ENCODE assay signal across 1 cellular context in genomic region chr3:25438791-25439555, GRCh38.
TF ChIP-seq lines count a peak whose summit lies in the region.

No MANE protein-coding gene starts in this region.

TF ChIP-seq in HepG2, 621 proteins besides CTCF, POLR2A, EP300 and RAD21:
- TF ChIP-seq ATF7 (IDR thresholded peaks at IDR 0.05) (no peak), ATF7 (CRISPR knock-in tag; IDR thresholded peaks at IDR 0.05) (no peak), ZNF260 (CRISPR knock-in tag; IDR thresholded peaks at IDR 0.05; ENCODE audit: borderline replicate concordance, low read depth) (no peak), AGO2 (optimal IDR thresholded peaks at IDR 0.05; ENCODE audit: low read depth, low read length) (no peak), ZNF574 (CRISPR knock-in tag; IDR thresholded peaks at IDR 0.05) (no peak), FOXA3 (CRISPR knock-in tag; IDR thresholded peaks at IDR 0.05) (no peak), ZNF674 (CRISPR knock-in tag; IDR thresholded peaks at IDR 0.05; ENCODE audit: low read depth) (no peak), YEATS2 (CRISPR knock-in tag; IDR thresholded peaks at IDR 0.05; ENCODE audit: borderline replicate concordance) (no peak), MIER2 (CRISPR knock-in tag; IDR thresholded peaks at IDR 0.05) (no peak), HDAC6 (IDR thresholded peaks at IDR 0.05; ENCODE audit: low read depth, low read length) (no peak), IKZF5 (CRISPR knock-in tag; IDR thresholded peaks at IDR 0.05) (no peak), TFDP2 (CRISPR knock-in tag; IDR thresholded peaks at IDR 0.05) (no peak)
- TF ChIP-seq, protein P1, sequence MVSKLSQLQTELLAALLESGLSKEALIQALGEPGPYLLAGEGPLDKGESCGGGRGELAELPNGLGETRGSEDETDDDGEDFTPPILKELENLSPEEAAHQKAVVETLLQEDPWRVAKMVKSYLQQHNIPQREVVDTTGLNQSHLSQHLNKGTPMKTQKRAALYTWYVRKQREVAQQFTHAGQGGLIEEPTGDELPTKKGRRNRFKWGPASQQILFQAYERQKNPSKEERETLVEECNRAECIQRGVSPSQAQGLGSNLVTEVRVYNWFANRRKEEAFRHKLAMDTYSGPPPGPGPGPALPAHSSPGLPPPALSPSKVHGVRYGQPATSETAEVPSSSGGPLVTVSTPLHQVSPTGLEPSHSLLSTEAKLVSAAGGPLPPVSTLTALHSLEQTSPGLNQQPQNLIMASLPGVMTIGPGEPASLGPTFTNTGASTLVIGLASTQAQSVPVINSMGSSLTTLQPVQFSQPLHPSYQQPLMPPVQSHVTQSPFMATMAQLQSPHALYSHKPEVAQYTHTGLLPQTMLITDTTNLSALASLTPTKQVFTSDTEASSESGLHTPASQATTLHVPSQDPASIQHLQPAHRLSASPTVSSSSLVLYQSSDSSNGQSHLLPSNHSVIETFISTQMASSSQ (IDR thresholded peaks at IDR 0.05; ENCODE audit: low read depth): no peak
- TF ChIP-seq, protein P1 (CRISPR knock-in tag; IDR thresholded peaks at IDR 0.05; ENCODE audit: borderline replicate concordance): no peak
- TF ChIP-seq, protein P2, sequence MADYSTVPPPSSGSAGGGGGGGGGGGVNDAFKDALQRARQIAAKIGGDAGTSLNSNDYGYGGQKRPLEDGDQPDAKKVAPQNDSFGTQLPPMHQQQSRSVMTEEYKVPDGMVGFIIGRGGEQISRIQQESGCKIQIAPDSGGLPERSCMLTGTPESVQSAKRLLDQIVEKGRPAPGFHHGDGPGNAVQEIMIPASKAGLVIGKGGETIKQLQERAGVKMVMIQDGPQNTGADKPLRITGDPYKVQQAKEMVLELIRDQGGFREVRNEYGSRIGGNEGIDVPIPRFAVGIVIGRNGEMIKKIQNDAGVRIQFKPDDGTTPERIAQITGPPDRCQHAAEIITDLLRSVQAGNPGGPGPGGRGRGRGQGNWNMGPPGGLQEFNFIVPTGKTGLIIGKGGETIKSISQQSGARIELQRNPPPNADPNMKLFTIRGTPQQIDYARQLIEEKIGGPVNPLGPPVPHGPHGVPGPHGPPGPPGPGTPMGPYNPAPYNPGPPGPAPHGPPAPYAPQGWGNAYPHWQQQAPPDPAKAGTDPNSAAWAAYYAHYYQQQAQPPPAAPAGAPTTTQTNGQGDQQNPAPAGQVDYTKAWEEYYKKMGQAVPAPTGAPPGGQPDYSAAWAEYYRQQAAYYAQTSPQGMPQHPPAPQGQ (CRISPR knock-in tag; IDR thresholded peaks at IDR 0.05; ENCODE audit: borderline replicate concordance): no peak
